In the genomic region with DNA sequence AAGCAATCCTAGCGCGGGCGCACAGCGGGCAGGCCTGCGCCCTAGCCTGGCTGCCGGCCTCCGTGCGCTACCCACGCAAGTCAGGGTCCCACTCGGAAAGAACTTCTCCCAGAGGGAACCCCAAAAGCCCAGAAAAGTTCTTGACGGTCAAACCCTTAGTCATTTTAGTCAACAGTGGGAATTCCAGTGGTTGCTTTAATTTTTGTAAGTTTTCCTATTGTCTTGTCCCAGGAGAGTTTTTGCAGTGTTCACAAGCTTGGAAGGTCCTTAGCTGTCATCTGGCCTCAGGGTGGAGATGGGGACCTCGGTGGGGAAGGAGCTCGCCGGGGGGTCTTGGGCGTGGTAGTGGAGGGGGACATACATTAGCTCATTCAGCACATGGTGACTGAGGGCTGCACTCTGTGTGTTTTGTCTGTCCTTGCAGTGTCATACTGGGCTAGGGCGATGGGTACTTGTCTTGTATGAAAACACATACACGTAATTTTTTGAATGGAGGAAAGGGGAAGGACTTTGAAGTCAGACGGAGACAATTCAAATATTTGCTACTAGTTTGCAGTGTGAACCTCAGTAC, we compare ENCODE assay signal across 8 cellular contexts.
DNase-seq lines count a peak whose midpoint lies in the region; ATAC-seq and TF ChIP-seq lines count a peak whose summit lies in the region.

No MANE protein-coding gene starts in this region.

- no peaks in the 10 kb centered on the region for H3K27me3 Mint-ChIP-seq in central memory CD8-positive, alpha-beta T cell
- H3K27me3 Mint-ChIP-seq in memory B cell, result no peaks in the 10 kb centered on the region

- no peaks in the 10 kb centered on the region for H3K9me3 Mint-ChIP-seq in central memory CD8-positive, alpha-beta T cell
- H3K9me3 Mint-ChIP-seq in memory B cell, result no peaks in the 10 kb centered on the region

- peaks cover 5% of the 10 kb centered on the region for H3K4me1 Mint-ChIP-seq in central memory CD8-positive, alpha-beta T cell
- H3K4me1 Mint-ChIP-seq in memory B cell, result peaks cover 4% of the 10 kb centered on the region

- DNase-seq in CD1c-positive myeloid dendritic cell (ENCODE audit: extremely low spot score) (peak; percentile 8), NB4 (ENCODE audit: low read depth) (peak; percentile 55), memory B cell (ENCODE audit: low spot score in 2 of 2) (peak in 1 of 2 donors; percentile 11), NCI-H1694 (lab: John Stamatoyannopoulos, UW) (no peak), KG1 (lab: John Stamatoyannopoulos, UW) (no peak), retina (no peak)
- no peak for DNase-seq in central memory CD8-positive, alpha-beta T cell (ENCODE audit: low spot score in 2 of 2)

- peaks cover 2% of the 10 kb centered on the region for H3K36me3 Mint-ChIP-seq in central memory CD8-positive, alpha-beta T cell (ENCODE audit: insufficient read depth)
- H3K36me3 Mint-ChIP-seq in memory B cell, result no peaks in the 10 kb centered on the region

- peak overlapping the region; percentile 24 for H3K27ac Mint-ChIP-seq in central memory CD8-positive, alpha-beta T cell (ENCODE audit: low read depth)
- peak overlapping the region; percentile 15 for H3K27ac Mint-ChIP-seq in memory B cell

- ATAC-seq in GM18907 (IDR thresholded peaks at IDR 0.05; ENCODE audit: unreplicated experiment), result peak; percentile 17
- ATAC-seq in central memory CD8-positive, alpha-beta T cell (replicated peaks; ENCODE audit: extremely low read depth, poor library complexity, severe bottlenecking), result peak; percentile 19
- peak; percentile 41 for ATAC-seq in memory B cell (ENCODE audit: low read depth)

- no peak for TF ChIP-seq CTCF in NB4 (IDR thresholded peaks at IDR 0.05; ENCODE audit: low read depth, low read length)

- peak overlapping the region; percentile 71 for H3K4me3 ChIP-seq in NB4 (ENCODE audit: low read depth, low read length)

- no peak for TF ChIP-seq POLR2A in NB4 (IDR thresholded peaks at IDR 0.05; ENCODE audit: extremely low read depth, insufficient read length)

- peak overlapping the region; percentile 75 for H3K4me3 Mint-ChIP-seq in central memory CD8-positive, alpha-beta T cell
- peak overlapping the region; percentile 89 for H3K4me3 Mint-ChIP-seq in memory B cell

Comparison
In these comparisons a context has a peak if more than half of its experiments do, and no peak if none do; other contexts are left out.
1. DNase-seq: peak in CD1c-positive myeloid dendritic cell (single experiment) and NB4 (single experiment); none in central memory CD8-positive, alpha-beta T cell (0 of 2), NCI-H1694 (single experiment), KG1 (single experiment) and retina (single experiment).
2. Peak in every context shown above with its lines, with median percentiles within 50 percentile points of each other: ATAC-seq.